10 cellular contexts compared by ENCODE assay signal in the genomic region with DNA sequence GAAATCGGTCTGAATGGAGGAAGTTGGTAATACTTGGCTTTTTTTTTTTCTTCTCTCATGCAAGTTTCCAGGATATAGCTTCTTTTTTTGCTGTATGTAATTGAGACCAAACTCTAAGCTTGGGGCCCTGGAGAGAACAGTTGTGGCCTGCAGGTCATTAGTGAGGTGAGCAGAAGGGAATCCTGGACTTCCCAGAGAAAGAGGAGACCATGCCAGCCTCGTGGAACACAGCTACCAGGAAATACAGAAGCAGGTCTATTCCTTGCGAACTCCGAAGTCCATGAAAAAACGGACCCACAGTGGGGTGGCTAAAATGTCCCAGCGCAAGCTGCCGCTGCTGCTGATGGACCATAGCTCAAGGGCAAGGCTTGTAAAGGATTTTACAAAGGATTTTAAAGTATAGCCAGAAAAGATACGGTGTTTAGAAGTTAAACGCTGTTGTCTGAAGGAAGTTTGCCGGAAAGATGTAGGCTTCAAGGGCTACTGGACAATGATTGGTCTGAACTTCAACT.
DNase-seq lines count a peak whose midpoint lies in the region; ATAC-seq and TF ChIP-seq lines count a peak whose summit lies in the region.
"Had no signal": no experiment of that assay in that cellular context is flagged by ENCODE, and none has a peak within 500 bp of the region (broad histone marks: within the 10 kb centered on the region; RNA-seq: fewer than 3 reads in every experiment).

No MANE protein-coding gene starts in this region.

- no peaks in the 10 kb centered on the region for H3K27me3 ChIP-seq in neutrophil
- H3K27me3 ChIP-seq: left lung had no signal

- ATAC-seq in GM21367 (IDR thresholded peaks at IDR 0.05; ENCODE audit: unreplicated experiment) (no peak), GM21526 (IDR thresholded peaks at IDR 0.05; ENCODE audit: low FRiP score, unreplicated experiment) (no peak), GM21786 (IDR thresholded peaks at IDR 0.05; ENCODE audit: unreplicated experiment) (no peak)

- H3K36me3 ChIP-seq in neutrophil, result no peaks in the 10 kb centered on the region
- H3K36me3 ChIP-seq: left lung had no signal

- peaks cover 11 to 19% of the 10 kb centered on the region in 2 experiments for H3K4me1 ChIP-seq in neutrophil (ENCODE audit: control insufficient read depth in 1 of 2, insufficient read depth in 1 of 2, low read depth in 1 of 2, low read length in 1 of 2)

- no peaks in the 10 kb centered on the region for H3K9me3 ChIP-seq in neutrophil
- H3K9me3 ChIP-seq: left lung had no signal

- DNase-seq in Calu3, result no peak
- DNase-seq in NCI-H146 treated with DMSO at 0.1 percent for 48 hours (lab: John Stamatoyannopoulos, UW; ENCODE audit: unreplicated experiment), result peak; percentile 70
- no peak for DNase-seq in glutamatergic neuron
- no peak for DNase-seq in AML-193 (lab: John Stamatoyannopoulos, UW)

- BruUV-seq in Calu3 (replicated peaks; lab: Mats Ljungman, UMichigan), result no TSS peak

- no peak overlapping the region for H3K4me3 ChIP-seq in neutrophil (ENCODE audit: low read depth in 1 of 2, low read length in 1 of 2)
- H3K4me3 ChIP-seq: left lung had no signal

- CTCF ChIA-PET in Calu3 (lab: Charles Lee), result interaction anchor here (0.7 kb wide), 1 partner anchor 331 kb away, joined by 4 read pairs; no protein-coding TSS in a partner anchor

- H3K9me3 Mint-ChIP-seq in Calu3 (ENCODE audit: low read depth, unreplicated experiment) (no peaks in the 10 kb centered on the region), glutamatergic neuron (ENCODE audit: unreplicated experiment) (peaks cover 6% of the 10 kb centered on the region)

- peak overlapping the region; percentile 78 for H3K27ac ChIP-seq in neutrophil
- H3K27ac ChIP-seq: epithelial cell of prostate had no signal

- H3K27ac Mint-ChIP-seq in Calu3 (ENCODE audit: unreplicated experiment) (no peak overlapping the region), glutamatergic neuron (ENCODE audit: unreplicated experiment) (no peak overlapping the region)

- no peak for TF ChIP-seq CTCF in Calu3 (IDR thresholded peaks at IDR 0.05; ENCODE audit: unreplicated experiment)
- TF ChIP-seq CTCF in glutamatergic neuron (IDR thresholded peaks at IDR 0.05; ENCODE audit: partially characterized antibody, unreplicated experiment), result no peak
- no peak for TF ChIP-seq CTCF in neutrophil (IDR thresholded peaks at IDR 0.05)

- H3K4me3 Mint-ChIP-seq in Calu3 (ENCODE audit: low read depth, unreplicated experiment) (peak overlapping the region; percentile 17), glutamatergic neuron (ENCODE audit: unreplicated experiment) (peak overlapping the region; percentile 67)

- H3K4me1 Mint-ChIP-seq in Calu3 (ENCODE audit: low read depth, unreplicated experiment) (peaks cover 60% of the 10 kb centered on the region), glutamatergic neuron (ENCODE audit: low read depth, unreplicated experiment) (peaks cover 46% of the 10 kb centered on the region)

- H3K27me3 Mint-ChIP-seq in Calu3 (ENCODE audit: unreplicated experiment) (no peaks in the 10 kb centered on the region), glutamatergic neuron (ENCODE audit: unreplicated experiment) (peaks cover 10% of the 10 kb centered on the region)

- intact Hi-C loops in Calu3 (cut with micrococcal nuclease; ENCODE audit: unreplicated experiment), result loop anchor here (10.0 kb wide), 2 partner anchors 275 to 365 kb away; no protein-coding TSS in a partner anchor

- peaks cover 5% of the 10 kb centered on the region for H3K36me3 Mint-ChIP-seq in Calu3 (ENCODE audit: insufficient read depth, unreplicated experiment)
- no peaks in the 10 kb centered on the region for H3K36me3 Mint-ChIP-seq in glutamatergic neuron (ENCODE audit: unreplicated experiment)
